6 cellular contexts compared by ENCODE assay signal in genomic region chr5:84018521-84018920, GRCh38.
DNase-seq lines count a peak whose midpoint lies in the region; ATAC-seq and TF ChIP-seq lines count a peak whose summit lies in the region.
"Not testable (repeated sequence)": the region's sequence is repeated elsewhere in the genome, so short reads cannot be mapped to it uniquely, and the experiment has no call there.

No MANE protein-coding gene starts in this region.

- not testable (repeated sequence) for H3K23ac ChIP-seq in IMR-90 (ENCODE audit: low read depth, low read length)

- ATAC-seq in IMR-90 (ENCODE audit: low read depth), result not testable (repeated sequence)

- 0 out of 2 replicates have a peak overlapping the region, but pooled peaks have one; percentile 49 for H3K18ac ChIP-seq in IMR-90 (ENCODE audit: low read depth, low read length)

- H2BK15ac ChIP-seq in IMR-90 (ENCODE audit: low read depth, low read length), result not testable (repeated sequence)

- not testable (repeated sequence) for H3K9me3 Mint-ChIP-seq in glutamatergic neuron (ENCODE audit: unreplicated experiment); osteocyte (ENCODE audit: unreplicated experiment)

- H2AK9ac ChIP-seq in IMR-90 (replicated peaks; ENCODE audit: low read depth, low read length, poor library complexity), result not testable (repeated sequence)

- H3K27ac Mint-ChIP-seq in glutamatergic neuron (ENCODE audit: unreplicated experiment), result peak overlapping the region; percentile 95
- H3K27ac Mint-ChIP-seq in osteocyte (ENCODE audit: unreplicated experiment), result peak overlapping the region; percentile 61

- WGBS in IMR-90 (ENCODE audit: extremely low coverage in 2 of 2, insufficient read length in 1 of 2), 2 experiments, result no CpG with 5 or more reads among the region's 3 CpGs

- H3K56ac ChIP-seq in IMR-90 (ENCODE audit: extremely low read depth, insufficient read depth, low read length), result not testable (repeated sequence)

- DNase-seq in ELF-1 (ENCODE audit: low read depth, low spot score), result peak; percentile 7
- not testable (repeated sequence) for DNase-seq in IMR-90; glutamatergic neuron; osteocyte (ENCODE audit: extremely low spot score, unreplicated experiment)
- peak; percentile 46 for DNase-seq in NB4 (ENCODE audit: low read depth)
- peak; percentile 21 for DNase-seq in SK-N-DZ (ENCODE audit: low spot score)

- H3K4me1 Mint-ChIP-seq in glutamatergic neuron (ENCODE audit: low read depth, unreplicated experiment) (peaks cover 32% of the 10 kb centered on the region), osteocyte (ENCODE audit: unreplicated experiment) (peaks cover 42% of the 10 kb centered on the region)

- H3K4me2 ChIP-seq in IMR-90 (ENCODE audit: low read depth, low read length), result not testable (repeated sequence)

- H4K8ac ChIP-seq in IMR-90 (ENCODE audit: low read depth in 2 of 2, low read length in 2 of 2), result not testable (repeated sequence)

- not testable (repeated sequence) for H4K91ac ChIP-seq in IMR-90 (ENCODE audit: insufficient read depth, low read depth, low read length)

- CTCF ChIA-PET in IMR-90 (lab: Yijun Ruan, JAX), result not testable (repeated sequence)

- intact Hi-C loops in IMR-90 (cut with micrococcal nuclease), result loop anchor here (10.0 kb wide), 1 partner anchor 366 kb away; the partner anchor contains the start of gene EDIL3

- not testable (repeated sequence) for TF ChIP-seq POLR2A in IMR-90 (IDR thresholded peaks at IDR 0.05; ENCODE audit: low read depth, low read length); NB4 (IDR thresholded peaks at IDR 0.05; ENCODE audit: extremely low read depth, insufficient read length)

- not testable (repeated sequence) for TF ChIP-seq CTCF in IMR-90 (conservative IDR thresholded peaks at IDR 0.05; ENCODE audit: low read depth, low read length); NB4 (IDR thresholded peaks at IDR 0.05; ENCODE audit: low read depth, low read length); glutamatergic neuron (IDR thresholded peaks at IDR 0.05; ENCODE audit: partially characterized antibody, unreplicated experiment); osteocyte (IDR thresholded peaks at IDR 0.05)

- H2AK5ac ChIP-seq in IMR-90 (ENCODE audit: low read depth, low read length), result not testable (repeated sequence)

- peak overlapping the region; percentile 65 for H3K4me3 Mint-ChIP-seq in glutamatergic neuron (ENCODE audit: unreplicated experiment)
- not testable (repeated sequence) for H3K4me3 Mint-ChIP-seq in osteocyte (ENCODE audit: unreplicated experiment)

- H3K9me1 ChIP-seq in IMR-90 (ENCODE audit: insufficient read depth, low read length), result not testable (repeated sequence)

- H3K27ac ChIP-seq in IMR-90 (ENCODE audit: insufficient read depth, low read length), result not testable (repeated sequence)

- POLR2A ChIA-PET in IMR-90 (lab: Charles Lee; ENCODE audit: unreplicated experiment), result not testable (repeated sequence)

- H3K36me3 ChIP-seq in IMR-90 (ENCODE audit: control insufficient read depth, insufficient read depth, low read length), result not testable (repeated sequence)

- H3K4me1 ChIP-seq in IMR-90 (ENCODE audit: control insufficient read depth, insufficient read depth, low read length), result not testable (repeated sequence)

- H3K36me3 Mint-ChIP-seq in glutamatergic neuron (ENCODE audit: unreplicated experiment); osteocyte (ENCODE audit: unreplicated experiment): not testable (repeated sequence)

- dilution Hi-C loops in IMR-90 (cut with HindIII; ENCODE audit: low sequenced_read_pairs, unreplicated experiment), result not testable (repeated sequence)

- not testable (repeated sequence) for H2BK5ac ChIP-seq in IMR-90 (ENCODE audit: low read depth, low read length, poor library complexity, severe bottlenecking)

- in situ Hi-C loops in IMR-90 (cut with MboI; ENCODE audit: low sequenced_read_pairs), result not testable (repeated sequence)

- H3K9ac ChIP-seq in IMR-90 (ENCODE audit: low read depth, low read length), result not testable (repeated sequence)

- not testable (repeated sequence) for H2BK20ac ChIP-seq in IMR-90 (ENCODE audit: low read depth, low read length)

- H3K4ac ChIP-seq in IMR-90 (ENCODE audit: low read depth, low read length), result 0 out of 2 replicates have a peak overlapping the region, but pooled peaks have one; percentile 7

- H3K4me3 ChIP-seq in IMR-90 (ENCODE audit: insufficient read depth, low read depth, low read length); NB4 (ENCODE audit: low read depth, low read length): not testable (repeated sequence)

- not testable (repeated sequence) for TF ChIP-seq RAD21 in IMR-90 (IDR thresholded peaks at IDR 0.05; ENCODE audit: low read length)

- not testable (repeated sequence) for H4K20me1 ChIP-seq in IMR-90 (ENCODE audit: insufficient read depth, low read length)

- BruUV-seq in IMR-90 (replicated peaks; lab: Mats Ljungman, UMichigan), result not testable (repeated sequence)

- H3K79me1 ChIP-seq in IMR-90 (ENCODE audit: low read depth in 1 of 2, low read length in 2 of 2), result not testable (repeated sequence)

- H3K14ac ChIP-seq in IMR-90 (replicated peaks; ENCODE audit: low read depth, low read length), result 0 out of 2 replicates have a peak overlapping the region, but pooled peaks have one; percentile 22

- not testable (repeated sequence) for H3K27me3 ChIP-seq in IMR-90 (ENCODE audit: control insufficient read depth, insufficient read depth, low read length)

- H3K9me3 ChIP-seq in IMR-90 (ENCODE audit: control insufficient read depth, insufficient read depth, low read length), result not testable (repeated sequence)

- not testable (repeated sequence) for H3K27me3 Mint-ChIP-seq in glutamatergic neuron (ENCODE audit: unreplicated experiment); osteocyte (ENCODE audit: unreplicated experiment)

- H2AFZ ChIP-seq in IMR-90 (replicated peaks; ENCODE audit: low read length, poor library complexity), result not testable (repeated sequence)

- H2BK120ac ChIP-seq in IMR-90 (ENCODE audit: low read depth, low read length), result not testable (repeated sequence)

- not testable (repeated sequence) for H4K5ac ChIP-seq in IMR-90 (ENCODE audit: low read depth, low read length)
